Comparison of ENCODE assay signal across 8 cellular contexts in genomic region chr5:72703876-72704275, GRCh38.
"Had no signal": no experiment of that assay in that cellular context is flagged by ENCODE, and none has a peak within 500 bp of the region (broad histone marks: within the 10 kb centered on the region; RNA-seq: fewer than 3 reads in every experiment).

No MANE protein-coding gene starts in this region.

- H3K27ac ChIP-seq: HL-60 had no signal

- H3K4me3 ChIP-seq: K562 had no signal

- H3K36me3 Mint-ChIP-seq: IgD-negative memory B cell had no signal

- H3K4me3 Mint-ChIP-seq: IgD-negative memory B cell had no signal

- DNase-seq: IMR-90, KBM-7, KG1 had no signal

- H3K4me1 Mint-ChIP-seq: IgD-negative memory B cell had no signal

- ATAC-seq: K562 had no signal

- H3K27ac Mint-ChIP-seq: IgD-negative memory B cell had no signal

- FAIRE-seq: HepG2, HTR-8/SVneo, K562 had no signal
